Comparison of ENCODE assay signal across 26 cellular contexts in the genomic region with DNA sequence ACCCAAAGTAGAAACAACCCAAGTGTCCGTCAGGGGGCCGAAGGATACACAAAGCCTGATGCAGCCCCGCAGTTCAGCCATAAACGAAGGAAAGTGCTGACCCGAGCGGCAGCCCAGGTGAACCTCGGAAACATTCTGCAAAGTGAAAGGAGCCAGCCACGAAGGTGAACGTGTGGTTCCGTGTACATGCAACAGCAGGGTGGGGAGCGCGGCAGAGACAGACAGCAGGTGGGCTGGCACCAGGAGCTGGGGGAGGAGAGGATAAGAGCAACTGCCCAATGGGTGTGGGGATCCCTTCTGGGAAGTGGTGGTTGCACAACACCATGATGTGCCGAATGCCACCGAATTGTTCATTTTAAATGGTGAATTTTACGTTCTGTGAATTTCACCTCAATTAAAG.
"Had no signal": no experiment of that assay in that cellular context is flagged by ENCODE, and none has a peak within 500 bp of the region (broad histone marks: within the 10 kb centered on the region; RNA-seq: fewer than 3 reads in every experiment).

No MANE protein-coding gene starts in this region.

- H3K9me3 ChIP-seq: gastrocnemius medialis, left ventricle myocardium inferior, right atrium auricular region, thoracic aorta had no signal

- ATAC-seq: activated CD8-positive, alpha-beta T cell treated with anti-CD3 and anti-CD28 coated beads for 36 hours; effector memory CD8-positive, alpha-beta T cell; gastrocnemius medialis had no signal

- H3K4me1 Mint-ChIP-seq: activated B cell treated with CpG ODN at 0.5 μM for 24 hours had no signal

- H3K36me3 ChIP-seq: gastrocnemius medialis, left ventricle myocardium inferior, right atrium auricular region, thoracic aorta had no signal

- H3K27me3 Mint-ChIP-seq: activated B cell treated with CpG ODN at 0.5 μM for 24 hours; activated CD8-positive, alpha-beta T cell treated with anti-CD3 and anti-CD28 coated beads for 36 hours; effector memory CD8-positive, alpha-beta T cell had no signal

- H3K27me3 ChIP-seq: brain microvascular endothelial cell, gastrocnemius medialis, hepatocyte, right atrium auricular region had no signal

- H3K4me3 Mint-ChIP-seq: activated B cell treated with CpG ODN at 0.5 μM for 24 hours; activated CD8-positive, alpha-beta T cell treated with anti-CD3 and anti-CD28 coated beads for 36 hours; activated T-helper 1 cell treated with anti-CD3 and anti-CD28 coated beads, Interleukin-12 subunit alpha, Interleukin-12 subunit beta, Interleukin-2, Interleukin-4 antibody, amounts not matched to agents 30 ng/mL and 10 ng/mL and 1 ng/mL, durations not matched to agents 14 hours and 24 hours and 36 hours; effector memory CD8-positive, alpha-beta T cell; nephron had no signal

- H3K9me3 Mint-ChIP-seq: activated B cell treated with CpG ODN at 0.5 μM for 24 hours; activated CD8-positive, alpha-beta T cell treated with anti-CD3 and anti-CD28 coated beads for 36 hours; activated T-helper 1 cell treated with anti-CD3 and anti-CD28 coated beads, Interleukin-12 subunit alpha, Interleukin-12 subunit beta, Interleukin-2, Interleukin-4 antibody, amounts not matched to agents 30 ng/mL and 10 ng/mL and 1 ng/mL, durations not matched to agents 14 hours and 24 hours and 36 hours had no signal

- H3K27ac Mint-ChIP-seq: activated B cell treated with CpG ODN at 0.5 μM for 24 hours; activated CD8-positive, alpha-beta T cell treated with anti-CD3 and anti-CD28 coated beads for 36 hours; activated T-helper 1 cell treated with anti-CD3 and anti-CD28 coated beads, Interleukin-12 subunit alpha, Interleukin-12 subunit beta, Interleukin-2, Interleukin-4 antibody, amounts not matched to agents 30 ng/mL and 10 ng/mL and 1 ng/mL, durations not matched to agents 14 hours and 24 hours and 36 hours; nephron had no signal

- DNase-seq: activated B cell treated with CpG ODN at 0.5 μM for 24 hours; activated CD4-positive, alpha-beta T cell treated with anti-CD3 and anti-CD28 coated beads, Interleukin-2, amount 50 U/mL, for 1 hour; activated CD8-positive, alpha-beta T cell treated with anti-CD3 and anti-CD28 coated beads for 36 hours; activated gamma-delta T cell treated with Interleukin-2 at 50 U/mL for 16 hours; amniotic stem cell; brain microvascular endothelial cell; caudate nucleus; cortex of kidney; effector memory CD8-positive, alpha-beta T cell; erythroblast; islet precursor cell; left ventricle myocardium inferior; mesendoderm; stimulated activated CD4-positive, alpha-beta T cell treated with anti-CD3 and anti-CD28 coated beads, Interleukin-15, amount 100 ng/mL, for 24 hours; stimulated activated CD4-positive, alpha-beta T cell treated with anti-CD3 and anti-CD28 coated beads, Interleukin-2, amount 100 ng/mL, for 24 hours; stimulated activated naive CD4-positive, alpha-beta T cell; T-helper 2 cell; trophoblast cell had no signal

- H3K4me3 ChIP-seq: gastrocnemius medialis, hepatocyte, left ventricle myocardium inferior, lung, right atrium auricular region, thoracic aorta had no signal

- H3K27ac ChIP-seq: brain microvascular endothelial cell, gastrocnemius medialis, hepatocyte, left ventricle myocardium inferior, parathyroid adenoma, right atrium auricular region, thoracic aorta had no signal
